Comparison of ENCODE assay signal across 18 cellular contexts in the genomic region with DNA sequence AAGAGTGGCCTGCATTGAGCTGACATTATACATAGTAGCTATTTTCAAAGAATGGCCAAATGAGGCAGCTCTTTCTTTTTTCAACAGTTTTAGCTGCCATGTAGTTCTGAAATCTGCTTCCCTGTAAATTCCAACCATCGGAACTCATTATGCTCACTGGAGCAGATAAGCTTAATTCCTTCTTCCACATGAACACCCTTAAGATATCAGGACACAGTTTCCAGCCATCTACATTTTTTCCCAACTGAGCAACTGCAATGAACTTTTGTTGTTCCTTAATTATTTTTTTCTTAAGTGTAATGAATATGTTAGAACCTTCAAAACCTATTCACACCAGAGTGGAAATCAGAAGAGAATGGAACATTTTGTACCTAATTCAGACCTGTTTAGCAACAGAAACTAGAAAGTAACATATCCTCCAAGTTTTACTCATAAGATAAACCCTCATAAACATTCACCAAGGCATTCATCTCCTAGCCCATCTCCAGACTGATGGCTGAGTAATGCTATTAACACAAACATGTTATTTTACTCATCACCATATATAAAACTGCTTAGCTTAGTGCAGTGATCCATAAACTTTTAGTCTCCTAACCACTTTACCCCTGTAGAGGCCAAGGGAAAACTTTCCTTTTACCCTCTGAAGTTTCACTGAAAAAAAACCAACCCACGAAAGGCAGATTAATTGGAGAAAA.
DNase-seq lines count a peak whose midpoint lies in the region; ATAC-seq and TF ChIP-seq lines count a peak whose summit lies in the region.
"Had no signal": no experiment of that assay in that cellular context is flagged by ENCODE, and none has a peak within 500 bp of the region (broad histone marks: within the 10 kb centered on the region; RNA-seq: fewer than 3 reads in every experiment).

No MANE protein-coding gene starts in this region.

- TF ChIP-seq CTCF in fibroblast of villous mesenchyme (IDR thresholded peaks at IDR 0.05; ENCODE audit: insufficient read depth, low read depth, low read length) (no peak), retinal pigment epithelial cell (conservative IDR thresholded peaks at IDR 0.05; ENCODE audit: low read depth, low read length) (no peak)

- peak; percentile 52 for DNase-seq in ELR (ENCODE audit: low read depth)
- DNase-seq in NCI-H82 (lab: John Stamatoyannopoulos, UW) = peak; percentile 30
- peak; percentile 21 for DNase-seq in fibroblast of villous mesenchyme (ENCODE audit: low read depth)
- DNase-seq in retinal pigment epithelial cell (ENCODE audit: low read depth) = peak; percentile 98
- DNase-seq in DMS53 (lab: John Stamatoyannopoulos, UW) = no peak
- DNase-seq in NCI-H2029 (lab: John Stamatoyannopoulos, UW) = no peak
- no peak for DNase-seq in OCI-M1 (lab: John Stamatoyannopoulos, UW)
- DNase-seq: activated CD4-positive, alpha-beta T cell treated with anti-CD3 and anti-CD28 coated beads, Interleukin-2, amount 10 ng/mL, durations not matched to agents 24 days and 14 days; activated effector memory CD4-positive, alpha-beta T cell treated with anti-CD3 and anti-CD28 coated beads, Interleukin-2, amount 50 U/mL, for 16 hours; AML-193; amniotic stem cell; effector memory CD8-positive, alpha-beta T cell; KG1; NCI-H187 treated with DMSO at 0.1 percent for 48 hours; NCI-H510A; psoas muscle; testis had no signal

- H3K4me3 ChIP-seq in fibroblast of villous mesenchyme (ENCODE audit: low read depth, low read length) (no peak overlapping the region), retinal pigment epithelial cell (ENCODE audit: low read length) (no peak overlapping the region)
- H3K4me3 ChIP-seq: psoas muscle, testis had no signal

- ATAC-seq in HG03175 (IDR thresholded peaks at IDR 0.05; ENCODE audit: unreplicated experiment) = no peak
- ATAC-seq: effector memory CD8-positive, alpha-beta T cell; psoas muscle had no signal

Comparison
In these comparisons a context has a peak if more than half of its experiments do, and no peak if none do; other contexts are left out.
1. DNase-seq: peak in ELR (single experiment), NCI-H82 (single experiment), fibroblast of villous mesenchyme (single experiment) and retinal pigment epithelial cell (single experiment); none in DMS53 (single experiment), NCI-H2029 (single experiment) and OCI-M1 (single experiment).